1 cellular context compared by ENCODE assay signal in the genomic region with DNA sequence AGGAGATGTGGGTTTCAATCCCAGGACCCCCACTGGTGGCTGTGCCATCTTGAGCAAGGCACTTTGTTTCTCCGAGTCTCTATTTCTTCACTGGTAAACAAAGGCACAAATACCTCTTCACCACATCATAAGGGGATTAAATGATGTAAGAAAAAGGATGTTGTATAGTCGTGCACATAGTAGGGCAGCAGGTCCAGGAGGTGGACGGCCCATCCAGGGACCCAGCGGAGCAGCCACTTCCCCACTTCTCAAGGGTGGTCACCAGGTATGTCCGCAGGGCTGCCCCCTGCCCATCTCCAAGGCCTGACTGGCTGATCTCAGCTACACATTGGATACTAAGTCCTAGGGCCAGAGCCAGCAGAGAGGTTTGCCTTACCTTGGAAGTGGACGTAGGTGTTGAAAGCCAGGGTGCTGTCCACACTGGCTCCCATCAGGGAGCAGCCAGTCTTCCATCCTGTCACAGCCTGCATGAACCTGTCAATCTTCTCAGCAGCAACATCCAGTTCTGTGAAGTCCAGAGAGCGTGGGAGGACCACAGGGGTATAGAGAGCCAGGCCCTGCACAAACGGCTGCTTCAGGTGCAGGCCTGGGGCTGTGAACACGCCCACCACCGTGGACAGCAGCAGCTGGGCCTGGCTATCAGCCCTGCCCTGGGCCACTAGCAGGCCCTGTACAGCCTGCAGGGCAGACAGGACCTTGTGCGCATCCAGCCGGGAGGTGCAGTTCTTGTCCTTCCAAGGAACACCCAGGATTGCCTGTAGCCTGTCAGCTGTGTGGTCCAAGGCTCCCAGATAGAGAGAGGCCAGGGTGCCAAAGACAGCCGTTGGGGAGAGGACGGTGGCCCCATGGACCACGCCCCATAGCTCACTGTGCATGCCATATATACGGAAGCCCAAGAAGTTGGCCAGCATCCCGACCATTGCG.
A peak's percentile ranks its signal among the peaks of the same experiment; 100 is the strongest.
TF ChIP-seq lines count a peak whose summit lies in the region.

No MANE protein-coding gene starts in this region.

TF ChIP-seq in HepG2, 621 proteins besides CTCF, POLR2A, EP300 and RAD21 (continues in another document):
- TF ChIP-seq ZNF883 (CRISPR knock-in tag; IDR thresholded peaks at IDR 0.05; ENCODE audit: not compliant biosample characterization) (peak; percentile 60), FOXA3 (CRISPR knock-in tag; IDR thresholded peaks at IDR 0.05) (no peak), ZNF432 (CRISPR knock-in tag; IDR thresholded peaks at IDR 0.05; ENCODE audit: borderline replicate concordance) (no peak), SPEN (CRISPR knock-in tag; IDR thresholded peaks at IDR 0.05; ENCODE audit: low read depth) (no peak), ZNF230 (CRISPR knock-in tag; IDR thresholded peaks at IDR 0.05) (no peak), MTF2 (CRISPR knock-in tag; IDR thresholded peaks at IDR 0.05; ENCODE audit: borderline replicate concordance) (no peak), ZNF12 (CRISPR knock-in tag; IDR thresholded peaks at IDR 0.05) (no peak), ZNF501 (CRISPR knock-in tag; IDR thresholded peaks at IDR 0.05) (peak; percentile 72), ZNF788 (CRISPR knock-in tag; IDR thresholded peaks at IDR 0.05; ENCODE audit: borderline replicate concordance) (peak; percentile 15; the same call in 1 of the 2 replicates), ATM (IDR thresholded peaks at IDR 0.05; ENCODE audit: borderline replicate concordance) (no peak), ZBTB21 (CRISPR knock-in tag; IDR thresholded peaks at IDR 0.05) (no peak), KMT2B (CRISPR knock-in tag; IDR thresholded peaks at IDR 0.05) (no peak), SMAD3 (CRISPR knock-in tag; IDR thresholded peaks at IDR 0.05) (0 out of 2 replicates have a peak, but pooled peaks have one; percentile 10), ZNF207 (IDR thresholded peaks at IDR 0.05; ENCODE audit: borderline replicate concordance) (no peak), ZNF598 (CRISPR knock-in tag; IDR thresholded peaks at IDR 0.05; ENCODE audit: borderline replicate concordance) (peak; percentile 23; the same call in 1 of the 2 replicates), CENPX (CRISPR knock-in tag; IDR thresholded peaks at IDR 0.05) (no peak), RBM22 (optimal IDR thresholded peaks at IDR 0.05; ENCODE audit: low read length) (no peak), KLF9 (CRISPR knock-in tag; IDR thresholded peaks at IDR 0.05; ENCODE audit: low read depth) (no peak), ZNF263 (CRISPR knock-in tag; IDR thresholded peaks at IDR 0.05) (peak; percentile 59; the same call in 1 of the 2 replicates), SP2 (CRISPR knock-in tag; IDR thresholded peaks at IDR 0.05) (peak; percentile 27; the same call in 1 of the 2 replicates), SNAI1 (CRISPR knock-in tag; IDR thresholded peaks at IDR 0.05; ENCODE audit: borderline replicate concordance) (no peak), TGIF2 (CRISPR knock-in tag; IDR thresholded peaks at IDR 0.05) (0 out of 2 replicates have a peak, but pooled peaks have one; percentile 6), KDM2A (CRISPR knock-in tag; IDR thresholded peaks at IDR 0.05; ENCODE audit: borderline replicate concordance, low read depth) (peak; percentile 26; the same call in 1 of the 2 replicates), PAF1 (CRISPR knock-in tag; IDR thresholded peaks at IDR 0.05) (peak; percentile 78; the same call in 1 of the 2 replicates), ZNF205 (CRISPR knock-in tag; IDR thresholded peaks at IDR 0.05) (no peak), ZNF350 (CRISPR knock-in tag; IDR thresholded peaks at IDR 0.05; ENCODE audit: borderline replicate concordance, low read depth) (peak; percentile 40; the same call in 1 of the 2 replicates), ZNF460 (CRISPR knock-in tag; IDR thresholded peaks at IDR 0.05; ENCODE audit: borderline replicate concordance) (no peak), ZFP62 (CRISPR knock-in tag; IDR thresholded peaks at IDR 0.05) (0 out of 2 replicates have a peak, but pooled peaks have one; percentile 9), AGO2 (optimal IDR thresholded peaks at IDR 0.05; ENCODE audit: low read depth, low read length) (peak; percentile 96), ZFYVE20 (CRISPR knock-in tag; IDR thresholded peaks at IDR 0.05; ENCODE audit: borderline replicate concordance, low read depth) (no peak), SP4 (CRISPR knock-in tag; IDR thresholded peaks at IDR 0.05) (no peak), SAP130 (CRISPR knock-in tag; IDR thresholded peaks at IDR 0.05; ENCODE audit: low read depth) (peak; percentile 51), GATAD2A (CRISPR knock-in tag; IDR thresholded peaks at IDR 0.05) (no peak)
- TF ChIP-seq, protein P1, sequence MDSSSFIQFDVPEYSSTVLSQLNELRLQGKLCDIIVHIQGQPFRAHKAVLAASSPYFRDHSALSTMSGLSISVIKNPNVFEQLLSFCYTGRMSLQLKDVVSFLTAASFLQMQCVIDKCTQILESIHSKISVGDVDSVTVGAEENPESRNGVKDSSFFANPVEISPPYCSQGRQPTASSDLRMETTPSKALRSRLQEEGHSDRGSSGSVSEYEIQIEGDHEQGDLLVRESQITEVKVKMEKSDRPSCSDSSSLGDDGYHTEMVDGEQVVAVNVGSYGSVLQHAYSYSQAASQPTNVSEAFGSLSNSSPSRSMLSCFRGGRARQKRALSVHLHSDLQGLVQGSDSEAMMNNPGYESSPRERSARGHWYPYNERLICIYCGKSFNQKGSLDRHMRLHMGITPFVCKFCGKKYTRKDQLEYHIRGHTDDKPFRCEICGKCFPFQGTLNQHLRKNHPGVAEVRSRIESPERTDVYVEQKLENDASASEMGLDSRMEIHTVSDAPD (CRISPR knock-in tag; IDR thresholded peaks at IDR 0.05) = 0 out of 2 replicates have a peak, but pooled peaks have one; percentile 50
- TF ChIP-seq, protein P2, sequence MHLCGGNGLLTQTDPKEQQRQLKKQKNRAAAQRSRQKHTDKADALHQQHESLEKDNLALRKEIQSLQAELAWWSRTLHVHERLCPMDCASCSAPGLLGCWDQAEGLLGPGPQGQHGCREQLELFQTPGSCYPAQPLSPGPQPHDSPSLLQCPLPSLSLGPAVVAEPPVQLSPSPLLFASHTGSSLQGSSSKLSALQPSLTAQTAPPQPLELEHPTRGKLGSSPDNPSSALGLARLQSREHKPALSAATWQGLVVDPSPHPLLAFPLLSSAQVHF (CRISPR knock-in tag; IDR thresholded peaks at IDR 0.05) = no peak
- TF ChIP-seq, protein P3, sequence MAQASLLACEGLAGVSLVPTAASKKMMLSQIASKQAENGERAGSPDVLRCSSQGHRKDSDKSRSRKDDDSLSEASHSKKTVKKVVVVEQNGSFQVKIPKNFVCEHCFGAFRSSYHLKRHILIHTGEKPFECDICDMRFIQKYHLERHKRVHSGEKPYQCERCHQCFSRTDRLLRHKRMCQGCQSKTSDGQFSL (CRISPR knock-in tag; IDR thresholded peaks at IDR 0.05) = no peak
- TF ChIP-seq, protein P4, sequence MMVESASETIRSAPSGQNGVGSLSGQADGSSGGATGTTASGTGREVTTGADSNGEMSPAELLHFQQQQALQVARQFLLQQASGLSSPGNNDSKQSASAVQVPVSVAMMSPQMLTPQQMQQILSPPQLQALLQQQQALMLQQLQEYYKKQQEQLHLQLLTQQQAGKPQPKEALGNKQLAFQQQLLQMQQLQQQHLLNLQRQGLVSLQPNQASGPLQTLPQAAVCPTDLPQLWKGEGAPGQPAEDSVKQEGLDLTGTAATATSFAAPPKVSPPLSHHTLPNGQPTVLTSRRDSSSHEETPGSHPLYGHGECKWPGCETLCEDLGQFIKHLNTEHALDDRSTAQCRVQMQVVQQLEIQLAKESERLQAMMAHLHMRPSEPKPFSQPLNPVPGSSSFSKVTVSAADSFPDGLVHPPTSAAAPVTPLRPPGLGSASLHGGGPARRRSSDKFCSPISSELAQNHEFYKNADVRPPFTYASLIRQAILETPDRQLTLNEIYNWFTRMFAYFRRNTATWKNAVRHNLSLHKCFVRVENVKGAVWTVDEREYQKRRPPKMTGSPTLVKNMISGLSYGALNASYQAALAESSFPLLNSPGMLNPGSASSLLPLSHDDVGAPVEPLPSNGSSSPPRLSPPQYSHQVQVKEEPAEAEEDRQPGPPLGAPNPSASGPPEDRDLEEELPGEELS (CRISPR knock-in tag; IDR thresholded peaks at IDR 0.05) = 0 out of 2 replicates have a peak, but pooled peaks have one; percentile 35
- TF ChIP-seq, protein P5, sequence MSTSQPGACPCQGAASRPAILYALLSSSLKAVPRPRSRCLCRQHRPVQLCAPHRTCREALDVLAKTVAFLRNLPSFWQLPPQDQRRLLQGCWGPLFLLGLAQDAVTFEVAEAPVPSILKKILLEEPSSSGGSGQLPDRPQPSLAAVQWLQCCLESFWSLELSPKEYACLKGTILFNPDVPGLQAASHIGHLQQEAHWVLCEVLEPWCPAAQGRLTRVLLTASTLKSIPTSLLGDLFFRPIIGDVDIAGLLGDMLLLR (CRISPR knock-in tag; IDR thresholded peaks at IDR 0.05) = 0 out of 2 replicates have a peak, but pooled peaks have one; percentile 25
- TF ChIP-seq, protein P6, sequence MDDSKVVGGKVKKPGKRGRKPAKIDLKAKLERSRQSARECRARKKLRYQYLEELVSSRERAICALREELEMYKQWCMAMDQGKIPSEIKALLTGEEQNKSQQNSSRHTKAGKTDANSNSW (CRISPR knock-in tag; IDR thresholded peaks at IDR 0.05; ENCODE audit: borderline replicate concordance) = no peak
- TF ChIP-seq, protein P7, sequence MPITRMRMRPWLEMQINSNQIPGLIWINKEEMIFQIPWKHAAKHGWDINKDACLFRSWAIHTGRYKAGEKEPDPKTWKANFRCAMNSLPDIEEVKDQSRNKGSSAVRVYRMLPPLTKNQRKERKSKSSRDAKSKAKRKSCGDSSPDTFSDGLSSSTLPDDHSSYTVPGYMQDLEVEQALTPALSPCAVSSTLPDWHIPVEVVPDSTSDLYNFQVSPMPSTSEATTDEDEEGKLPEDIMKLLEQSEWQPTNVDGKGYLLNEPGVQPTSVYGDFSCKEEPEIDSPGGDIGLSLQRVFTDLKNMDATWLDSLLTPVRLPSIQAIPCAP (CRISPR knock-in tag; IDR thresholded peaks at IDR 0.05; ENCODE audit: low read depth) = no peak
- TF ChIP-seq, protein P8, sequence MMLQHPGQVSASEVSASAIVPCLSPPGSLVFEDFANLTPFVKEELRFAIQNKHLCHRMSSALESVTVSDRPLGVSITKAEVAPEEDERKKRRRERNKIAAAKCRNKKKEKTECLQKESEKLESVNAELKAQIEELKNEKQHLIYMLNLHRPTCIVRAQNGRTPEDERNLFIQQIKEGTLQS (CRISPR knock-in tag; IDR thresholded peaks at IDR 0.05) = no peak
- TF ChIP-seq, protein P9, sequence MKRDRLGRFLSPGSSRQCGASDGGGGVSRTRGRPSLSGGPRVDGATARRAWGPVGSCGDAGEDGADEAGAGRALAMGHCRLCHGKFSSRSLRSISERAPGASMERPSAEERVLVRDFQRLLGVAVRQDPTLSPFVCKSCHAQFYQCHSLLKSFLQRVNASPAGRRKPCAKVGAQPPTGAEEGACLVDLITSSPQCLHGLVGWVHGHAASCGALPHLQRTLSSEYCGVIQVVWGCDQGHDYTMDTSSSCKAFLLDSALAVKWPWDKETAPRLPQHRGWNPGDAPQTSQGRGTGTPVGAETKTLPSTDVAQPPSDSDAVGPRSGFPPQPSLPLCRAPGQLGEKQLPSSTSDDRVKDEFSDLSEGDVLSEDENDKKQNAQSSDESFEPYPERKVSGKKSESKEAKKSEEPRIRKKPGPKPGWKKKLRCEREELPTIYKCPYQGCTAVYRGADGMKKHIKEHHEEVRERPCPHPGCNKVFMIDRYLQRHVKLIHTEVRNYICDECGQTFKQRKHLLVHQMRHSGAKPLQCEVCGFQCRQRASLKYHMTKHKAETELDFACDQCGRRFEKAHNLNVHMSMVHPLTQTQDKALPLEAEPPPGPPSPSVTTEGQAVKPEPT (CRISPR knock-in tag; IDR thresholded peaks at IDR 0.05; ENCODE audit: low read depth) = peak; percentile 60; the same call in 1 of the 2 replicates
- TF ChIP-seq, protein P10, sequence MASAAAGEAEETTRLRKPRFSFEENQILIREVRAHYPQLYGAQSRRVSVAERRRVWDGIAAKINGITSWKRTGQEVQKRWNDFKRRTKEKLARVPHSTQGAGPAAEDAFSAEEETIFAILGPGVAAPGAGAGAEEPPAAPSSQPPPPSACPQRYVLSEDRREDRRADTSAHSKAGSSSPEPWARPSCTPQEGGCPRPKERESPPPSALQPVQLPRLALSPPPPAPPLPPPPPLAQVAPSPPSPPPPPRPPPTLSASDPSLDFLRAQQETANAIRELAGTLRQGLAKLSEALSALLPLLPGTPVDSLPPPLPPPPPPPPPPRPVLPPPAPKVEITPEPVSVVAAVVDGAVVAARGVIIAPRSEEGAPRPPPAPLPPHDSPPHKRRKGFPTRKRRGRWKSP (CRISPR knock-in tag; IDR thresholded peaks at IDR 0.05) = peak; percentile 28; the same call in 1 of the 2 replicates
- TF ChIP-seq, protein P11, sequence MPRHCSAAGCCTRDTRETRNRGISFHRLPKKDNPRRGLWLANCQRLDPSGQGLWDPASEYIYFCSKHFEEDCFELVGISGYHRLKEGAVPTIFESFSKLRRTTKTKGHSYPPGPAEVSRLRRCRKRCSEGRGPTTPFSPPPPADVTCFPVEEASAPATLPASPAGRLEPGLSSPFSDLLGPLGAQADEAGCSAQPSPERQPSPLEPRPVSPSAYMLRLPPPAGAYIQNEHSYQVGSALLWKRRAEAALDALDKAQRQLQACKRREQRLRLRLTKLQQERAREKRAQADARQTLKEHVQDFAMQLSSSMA (CRISPR knock-in tag; IDR thresholded peaks at IDR 0.05) = no peak
- TF ChIP-seq, protein P12, sequence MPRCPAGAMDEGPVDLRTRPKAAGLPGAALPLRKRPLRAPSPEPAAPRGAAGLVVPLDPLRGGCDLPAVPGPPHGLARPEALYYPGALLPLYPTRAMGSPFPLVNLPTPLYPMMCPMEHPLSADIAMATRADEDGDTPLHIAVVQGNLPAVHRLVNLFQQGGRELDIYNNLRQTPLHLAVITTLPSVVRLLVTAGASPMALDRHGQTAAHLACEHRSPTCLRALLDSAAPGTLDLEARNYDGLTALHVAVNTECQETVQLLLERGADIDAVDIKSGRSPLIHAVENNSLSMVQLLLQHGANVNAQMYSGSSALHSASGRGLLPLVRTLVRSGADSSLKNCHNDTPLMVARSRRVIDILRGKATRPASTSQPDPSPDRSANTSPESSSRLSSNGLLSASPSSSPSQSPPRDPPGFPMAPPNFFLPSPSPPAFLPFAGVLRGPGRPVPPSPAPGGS (CRISPR knock-in tag; IDR thresholded peaks at IDR 0.05) = 0 out of 2 replicates have a peak, but pooled peaks have one; percentile 23
- TF ChIP-seq, protein P13, sequence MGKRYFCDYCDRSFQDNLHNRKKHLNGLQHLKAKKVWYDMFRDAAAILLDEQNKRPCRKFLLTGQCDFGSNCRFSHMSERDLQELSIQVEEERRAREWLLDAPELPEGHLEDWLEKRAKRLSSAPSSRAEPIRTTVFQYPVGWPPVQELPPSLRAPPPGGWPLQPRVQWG (CRISPR knock-in tag; IDR thresholded peaks at IDR 0.05; ENCODE audit: borderline replicate concordance, low read depth) = no peak
- TF ChIP-seq, protein P14, sequence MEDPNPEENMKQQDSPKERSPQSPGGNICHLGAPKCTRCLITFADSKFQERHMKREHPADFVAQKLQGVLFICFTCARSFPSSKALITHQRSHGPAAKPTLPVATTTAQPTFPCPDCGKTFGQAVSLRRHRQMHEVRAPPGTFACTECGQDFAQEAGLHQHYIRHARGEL (CRISPR knock-in tag; IDR thresholded peaks at IDR 0.05) = no peak
- TF ChIP-seq, protein P15, sequence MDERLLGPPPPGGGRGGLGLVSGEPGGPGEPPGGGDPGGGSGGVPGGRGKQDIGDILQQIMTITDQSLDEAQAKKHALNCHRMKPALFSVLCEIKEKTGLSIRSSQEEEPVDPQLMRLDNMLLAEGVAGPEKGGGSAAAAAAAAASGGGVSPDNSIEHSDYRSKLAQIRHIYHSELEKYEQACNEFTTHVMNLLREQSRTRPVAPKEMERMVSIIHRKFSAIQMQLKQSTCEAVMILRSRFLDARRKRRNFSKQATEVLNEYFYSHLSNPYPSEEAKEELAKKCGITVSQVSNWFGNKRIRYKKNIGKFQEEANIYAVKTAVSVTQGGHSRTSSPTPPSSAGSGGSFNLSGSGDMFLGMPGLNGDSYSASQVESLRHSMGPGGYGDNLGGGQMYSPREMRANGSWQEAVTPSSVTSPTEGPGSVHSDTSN (CRISPR knock-in tag; IDR thresholded peaks at IDR 0.05) = 0 out of 2 replicates have a peak, but pooled peaks have one; percentile 35
